21 cellular contexts compared by ENCODE assay signal in the genomic region with DNA sequence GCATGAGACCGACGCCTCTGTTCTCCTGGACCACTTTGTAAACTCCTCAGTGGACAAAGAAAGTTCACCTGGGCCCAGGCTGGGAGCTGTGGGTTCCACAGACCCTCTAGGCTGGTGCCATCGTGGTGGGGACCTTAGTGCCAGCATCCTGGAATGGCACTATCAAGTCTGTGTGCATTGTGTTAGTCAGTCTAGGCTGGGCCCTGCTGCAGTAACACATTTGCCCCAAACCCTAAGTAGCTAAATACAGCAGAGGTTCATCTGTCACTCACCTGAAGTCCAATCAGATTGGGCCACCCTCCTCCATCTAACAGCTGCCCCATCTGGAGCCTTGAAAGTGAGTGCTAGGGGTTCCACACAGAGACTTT.
A peak's percentile ranks its signal among the peaks of the same experiment; 100 is the strongest.
DNase-seq lines count a peak whose midpoint lies in the region; ATAC-seq, FAIRE-seq and TF ChIP-seq lines count a peak whose summit lies in the region.
"Had no signal": no experiment of that assay in that cellular context is flagged by ENCODE, and none has a peak within 500 bp of the region (broad histone marks: within the 10 kb centered on the region; RNA-seq: fewer than 3 reads in every experiment).

No MANE protein-coding gene starts in this region.

- no peak overlapping the region for H3K4me3 ChIP-seq in DND-41 (ENCODE audit: low read depth in 1 of 2, low read length in 2 of 2)
- no peak overlapping the region for H3K4me3 ChIP-seq in K562
- H3K4me3 ChIP-seq in keratinocyte (ENCODE audit: control insufficient read depth in 2 of 3, extremely low read depth in 1 of 3, insufficient read depth in 2 of 3, low read depth in 1 of 3, low read length in 3 of 3): no peak overlapping the region
- H3K4me3 ChIP-seq: BLaER1, GM12878, HAP-1 had no signal

- WGBS in K562 (ENCODE audit: insufficient coverage, low coverage, missing lambda C conversion rate): 0% methylated on average over 3 of the region's 3 CpGs

- H3K36me3 ChIP-seq in DND-41 (ENCODE audit: insufficient read depth, low read length): peaks cover 52% of the 10 kb centered on the region
- no peaks in the 10 kb centered on the region for H3K36me3 ChIP-seq in K562 (ENCODE audit: control insufficient read depth, insufficient read depth, low read length)
- H3K36me3 ChIP-seq in keratinocyte (ENCODE audit: control insufficient read depth in 2 of 2, extremely low read depth in 1 of 2, insufficient read depth in 2 of 2, low read length in 2 of 2): peaks cover 2 to 8% of the 10 kb centered on the region in 2 experiments
- H3K36me3 ChIP-seq: HAP-1 had no signal

- H3K27ac ChIP-seq in DND-41 (ENCODE audit: low read length) (0 out of 2 replicates have a peak overlapping the region, but pooled peaks have one; percentile 14), K562 (ENCODE audit: extremely low read depth, low read depth, low read length) (no peak overlapping the region), keratinocyte (ENCODE audit: control insufficient read depth, insufficient read depth, low read length) (no peak overlapping the region)
- H3K27ac ChIP-seq: BLaER1, C4-2B had no signal

- TF ChIP-seq POLR2A in GM12891 (IDR thresholded peaks at IDR 0.05; ENCODE audit: low read depth, low read length): no peak
- TF ChIP-seq POLR2A in K562 (conservative IDR thresholded peaks at IDR 0.05): no peak

- intact Hi-C loops in K562 (cut with micrococcal nuclease): no loop called here

- H3K9me3 ChIP-seq in DND-41 (ENCODE audit: insufficient read depth, low read length, severe bottlenecking) (peaks cover 14% of the 10 kb centered on the region), K562 (replicated peaks; ENCODE audit: control insufficient read depth, insufficient read depth, low read depth, low read length) (no peaks in the 10 kb centered on the region), keratinocyte (ENCODE audit: control insufficient read depth, low read depth, low read length) (no peaks in the 10 kb centered on the region)

- peak; percentile 9 for FAIRE-seq in GM12891 (lab: Jason Lieb, UNC)
- no peak for FAIRE-seq in K562 (lab: Jason Lieb, UNC)
- FAIRE-seq in keratinocyte (lab: Jason Lieb, UNC): peak; percentile 9
- FAIRE-seq: GM12878, GM18507, H54 had no signal

- ATAC-seq in DND-41 (ENCODE audit: insufficient read depth, low read depth): no peak
- no peak for ATAC-seq in K562
- ATAC-seq: CD8-positive, alpha-beta T cell; GM12878 had no signal

- H3K79me2 ChIP-seq in DND-41 (ENCODE audit: insufficient read depth, low read length): no peaks in the 10 kb centered on the region
- H3K79me2 ChIP-seq in K562 (ENCODE audit: control insufficient read depth, insufficient read depth, low read length): no peaks in the 10 kb centered on the region
- H3K79me2 ChIP-seq in keratinocyte (ENCODE audit: control insufficient read depth, insufficient read depth, low read length): no peaks in the 10 kb centered on the region

- no peaks in the 10 kb centered on the region for H3K27me3 ChIP-seq in DND-41 (ENCODE audit: insufficient read depth, low read length, poor library complexity)
- 0 out of 5 replicates have a peak, but pooled peaks cover 0 to 6% of the 10 kb centered on the region in 2 experiments for H3K27me3 ChIP-seq in K562 (ENCODE audit: control insufficient read depth in 2 of 2, insufficient read depth in 2 of 2, low read length in 2 of 2)
- no peaks in the 10 kb centered on the region for H3K27me3 ChIP-seq in keratinocyte (ENCODE audit: control insufficient read depth, extremely low read depth, insufficient read depth, low read length)
- H3K27me3 ChIP-seq: BLaER1 had no signal

- no peak for TF ChIP-seq EP300 in K562 (IDR thresholded peaks at IDR 0.05; ENCODE audit: low read length)

- H3K4me1 ChIP-seq in DND-41 (ENCODE audit: insufficient read depth, low read length): peaks cover 31% of the 10 kb centered on the region
- peaks cover 6 to 15% of the 10 kb centered on the region in 2 experiments; a peak in 3 of 5 replicates for H3K4me1 ChIP-seq in K562 (replicated peaks in 1 of 2; ENCODE audit: control insufficient read depth in 2 of 2, insufficient read depth in 2 of 2, low read length in 2 of 2)
- H3K4me1 ChIP-seq in keratinocyte (ENCODE audit: control insufficient read depth, extremely low read depth, insufficient read depth, low read length): peaks cover 8% of the 10 kb centered on the region
- H3K4me1 ChIP-seq: Caco-2, HAP-1 had no signal

- no peak for TF ChIP-seq RAD21 in K562 (CRISPR knock-in tag; conservative IDR thresholded peaks at IDR 0.05 in 1 of 2, IDR thresholded peaks at IDR 0.05 in 1 of 2)

- CTCF ChIA-PET in K562 (lab: Yijun Ruan, JAX; ENCODE audit: low intra/inter-chr PET ratio): no interaction called here

- H2AFZ ChIP-seq in DND-41 (ENCODE audit: low read depth, low read length) (no peak overlapping the region), K562 (ENCODE audit: low read depth, low read length) (peak overlapping the region; percentile 55; the same call in 1 of the 2 replicates), keratinocyte (ENCODE audit: control insufficient read depth, low read length) (no peak overlapping the region)

- no TSS peak for BruUV-seq in K562 (replicated peaks; lab: Mats Ljungman, UMichigan)

- H3K4me2 ChIP-seq in DND-41 (ENCODE audit: insufficient read depth, low read length): no peak overlapping the region
- H3K4me2 ChIP-seq in K562 (ENCODE audit: insufficient read depth, low read length): no peak overlapping the region
- no peak overlapping the region for H3K4me2 ChIP-seq in keratinocyte (ENCODE audit: control insufficient read depth, extremely low read depth, insufficient read depth, low read depth, low read length)
- H3K4me2 ChIP-seq: BLaER1 had no signal

- in situ Hi-C loops in K562 (cut with MboI): no loop called here

- no peaks in the 10 kb centered on the region for H4K20me1 ChIP-seq in DND-41 (ENCODE audit: insufficient read depth, low read length)
- H4K20me1 ChIP-seq in K562 (replicated peaks; ENCODE audit: control insufficient read depth, insufficient read depth, low read length): no peaks in the 10 kb centered on the region
- H4K20me1 ChIP-seq in keratinocyte (ENCODE audit: control insufficient read depth, extremely low read depth, insufficient read depth, low read length): no peaks in the 10 kb centered on the region
- H4K20me1 ChIP-seq: BLaER1 had no signal

- TF ChIP-seq CTCF in DND-41 (IDR thresholded peaks at IDR 0.05; ENCODE audit: borderline replicate concordance, extremely low read depth, low read length, poor library complexity, severe bottlenecking): no peak
- TF ChIP-seq CTCF in K562 (IDR thresholded peaks at IDR 0.05 in 2 of 3, conservative IDR thresholded peaks at IDR 0.05 in 1 of 3; ENCODE audit: insufficient read depth in 2 of 3, low read depth in 1 of 3, low read length in 3 of 3): no peak
- TF ChIP-seq CTCF in keratinocyte (optimal IDR thresholded peaks at IDR 0.05 in 1 of 3, IDR thresholded peaks at IDR 0.05 in 1 of 3, conservative IDR thresholded peaks at IDR 0.05 in 1 of 3; ENCODE audit: extremely low read depth in 1 of 3, insufficient read depth in 2 of 3, low read length in 3 of 3): no peak

- H3K9ac ChIP-seq in DND-41 (ENCODE audit: low read depth, low read length): no peak overlapping the region
- peak overlapping the region in 1 of 2 experiments; percentile 35; a peak in 1 of 4 replicates for H3K9ac ChIP-seq in K562 (ENCODE audit: insufficient read depth in 1 of 2, low read depth in 2 of 2, low read length in 2 of 2)
- no peak overlapping the region for H3K9ac ChIP-seq in keratinocyte (ENCODE audit: control insufficient read depth, extremely low read depth, insufficient read depth, low read length)
- H3K9ac ChIP-seq: BLaER1 had no signal

- dilution Hi-C loops in keratinocyte (cut with MboI; ENCODE audit: extremely low pct_ligation_motif_present, low sequenced_read_pairs): no loop called here

- POLR2A ChIA-PET in K562 (lab: Yijun Ruan, JAX): interaction anchor here (0.6 to 0.7 kb wide), 2 partner anchors 50 to 76 kb away, joined by 3 to 4 read pairs; no protein-coding TSS in a partner anchor

- DNase-seq in DND-41: no peak
- no peak for DNase-seq in GM12891 (ENCODE audit: insufficient read length, low spot score)
- DNase-seq in K562 (ENCODE audit: extremely low read depth in 1 of 4, low spot score in 3 of 4): no peak
- no peak for DNase-seq in keratinocyte (ENCODE audit: low read depth, low spot score)
- DNase-seq in activated CD4-positive, alpha-beta T cell treated with anti-CD3 and anti-CD28 coated beads for 1 hour: no peak
- no peak for DNase-seq in activated gamma-delta T cell (lab: John Stamatoyannopoulos, UW)
- DNase-seq in NCI-H2029 (lab: John Stamatoyannopoulos, UW): no peak
- DNase-seq: Caco-2; CD4-positive, CD25-positive, alpha-beta regulatory T cell; CD8-positive, alpha-beta T cell; DMS153; EL; GDM1; GOT3; HFFc6 had no signal

- no peaks in the 10 kb centered on the region for H3K9me1 ChIP-seq in K562 (ENCODE audit: control insufficient read depth, insufficient read depth, low read length)
- H3K9me1 ChIP-seq in keratinocyte (ENCODE audit: control insufficient read depth, extremely low read depth, insufficient read depth, low read length): no peaks in the 10 kb centered on the region

TF ChIP-seq in GM12891, 5 proteins besides CTCF, POLR2A, EP300 and RAD21:
- TF ChIP-seq POLR2AphosphoS5 (IDR thresholded peaks at IDR 0.05; ENCODE audit: low read depth, low read length) (no peak), POU2F2 (IDR thresholded peaks at IDR 0.05; ENCODE audit: low read depth, low read length) (no peak), PAX5 (IDR thresholded peaks at IDR 0.05; ENCODE audit: insufficient read depth, low read length, severe bottlenecking) (no peak), TAF1 (IDR thresholded peaks at IDR 0.05; ENCODE audit: low read depth, low read length) (no peak), SPI1 (IDR thresholded peaks at IDR 0.05; ENCODE audit: low read depth, low read length) (no peak)

TF ChIP-seq in K562, 482 proteins besides CTCF, POLR2A, EP300 and RAD21:
- TF ChIP-seq HSF4 (CRISPR knock-in tag; IDR thresholded peaks at IDR 0.05; ENCODE audit: borderline replicate concordance) (no peak), MCM5 (IDR thresholded peaks at IDR 0.05; ENCODE audit: low read depth) (no peak), KLF1 (tag; IDR thresholded peaks at IDR 0.05) (0 out of 2 replicates have a peak, but pooled peaks have one; percentile 9), ZNF12 (CRISPR knock-in tag; IDR thresholded peaks at IDR 0.05) (peak; percentile 97)
